In the genomic region with DNA sequence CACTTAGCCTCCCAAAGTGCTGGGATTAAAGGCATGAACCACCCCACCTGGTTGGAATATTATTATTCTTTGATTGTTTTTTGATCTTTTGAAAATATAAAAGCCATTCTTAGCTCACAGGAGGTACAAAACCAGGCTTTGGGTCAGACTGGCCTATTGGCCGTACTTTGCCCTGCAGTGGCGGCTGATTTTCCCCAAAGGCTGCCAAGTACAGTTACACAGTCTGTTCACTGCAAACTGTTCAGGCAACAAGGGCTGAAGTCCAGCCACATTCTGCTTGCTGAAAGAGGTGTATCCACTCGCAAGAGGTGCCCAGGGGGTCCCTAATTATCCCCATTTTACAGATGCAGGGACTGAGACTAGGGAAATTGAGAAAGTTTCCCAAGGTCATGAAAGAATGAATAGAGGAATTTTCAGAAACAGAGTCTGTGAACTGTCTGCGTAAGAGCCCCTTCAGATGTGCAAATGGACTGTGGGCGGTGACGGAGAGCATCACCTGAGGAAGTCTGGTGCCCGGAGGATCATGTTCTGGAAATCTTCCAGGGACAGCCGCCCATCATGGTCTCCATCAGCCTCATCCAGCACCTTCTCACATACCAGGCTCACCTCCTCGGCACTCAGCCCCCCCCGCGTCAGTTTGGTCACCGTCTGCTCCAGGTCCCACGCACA, we compare ENCODE assay signal across 1 cellular context.
TF ChIP-seq lines count a peak whose summit lies in the region.

No MANE protein-coding gene starts in this region.

TF ChIP-seq in H1, 55 proteins besides CTCF, POLR2A, EP300 and RAD21:
- TF ChIP-seq, protein P1, sequence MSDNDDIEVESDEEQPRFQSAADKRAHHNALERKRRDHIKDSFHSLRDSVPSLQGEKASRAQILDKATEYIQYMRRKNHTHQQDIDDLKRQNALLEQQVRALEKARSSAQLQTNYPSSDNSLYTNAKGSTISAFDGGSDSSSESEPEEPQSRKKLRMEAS (IDR thresholded peaks at IDR 0.05), result no peak
- TF ChIP-seq KDM5A (IDR thresholded peaks at IDR 0.05; ENCODE audit: low read length) (no peak), BRCA1 (IDR thresholded peaks at IDR 0.05; ENCODE audit: low read depth, low read length) (no peak), TAF1 (IDR thresholded peaks at IDR 0.05; ENCODE audit: low read depth, low read length) (no peak), GTF2F1 (IDR thresholded peaks at IDR 0.05; ENCODE audit: borderline replicate concordance, low read depth, low read length) (no peak), MAFK (IDR thresholded peaks at IDR 0.05; ENCODE audit: low read depth, low read length) (no peak), RXRA (IDR thresholded peaks at IDR 0.05; ENCODE audit: insufficient read depth, low read depth, low read length) (no peak), HDAC2 (IDR thresholded peaks at IDR 0.05; ENCODE audit: borderline replicate concordance in 1 of 2, low read depth in 2 of 2, low read length in 2 of 2) (no peak), RNF2 (IDR thresholded peaks at IDR 0.05; ENCODE audit: borderline replicate concordance, low read depth, low read length, missing control alignments, poor library complexity, severe bottlenecking) (no peak), ASH2L (IDR thresholded peaks at IDR 0.05; ENCODE audit: low read length) (no peak)
- TF ChIP-seq, protein P2, sequence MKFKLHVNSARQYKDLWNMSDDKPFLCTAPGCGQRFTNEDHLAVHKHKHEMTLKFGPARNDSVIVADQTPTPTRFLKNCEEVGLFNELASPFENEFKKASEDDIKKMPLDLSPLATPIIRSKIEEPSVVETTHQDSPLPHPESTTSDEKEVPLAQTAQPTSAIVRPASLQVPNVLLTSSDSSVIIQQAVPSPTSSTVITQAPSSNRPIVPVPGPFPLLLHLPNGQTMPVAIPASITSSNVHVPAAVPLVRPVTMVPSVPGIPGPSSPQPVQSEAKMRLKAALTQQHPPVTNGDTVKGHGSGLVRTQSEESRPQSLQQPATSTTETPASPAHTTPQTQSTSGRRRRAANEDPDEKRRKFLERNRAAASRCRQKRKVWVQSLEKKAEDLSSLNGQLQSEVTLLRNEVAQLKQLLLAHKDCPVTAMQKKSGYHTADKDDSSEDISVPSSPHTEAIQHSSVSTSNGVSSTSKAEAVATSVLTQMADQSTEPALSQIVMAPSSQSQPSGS (IDR thresholded peaks at IDR 0.05; ENCODE audit: low read length), result no peak
- TF ChIP-seq, protein P3, sequence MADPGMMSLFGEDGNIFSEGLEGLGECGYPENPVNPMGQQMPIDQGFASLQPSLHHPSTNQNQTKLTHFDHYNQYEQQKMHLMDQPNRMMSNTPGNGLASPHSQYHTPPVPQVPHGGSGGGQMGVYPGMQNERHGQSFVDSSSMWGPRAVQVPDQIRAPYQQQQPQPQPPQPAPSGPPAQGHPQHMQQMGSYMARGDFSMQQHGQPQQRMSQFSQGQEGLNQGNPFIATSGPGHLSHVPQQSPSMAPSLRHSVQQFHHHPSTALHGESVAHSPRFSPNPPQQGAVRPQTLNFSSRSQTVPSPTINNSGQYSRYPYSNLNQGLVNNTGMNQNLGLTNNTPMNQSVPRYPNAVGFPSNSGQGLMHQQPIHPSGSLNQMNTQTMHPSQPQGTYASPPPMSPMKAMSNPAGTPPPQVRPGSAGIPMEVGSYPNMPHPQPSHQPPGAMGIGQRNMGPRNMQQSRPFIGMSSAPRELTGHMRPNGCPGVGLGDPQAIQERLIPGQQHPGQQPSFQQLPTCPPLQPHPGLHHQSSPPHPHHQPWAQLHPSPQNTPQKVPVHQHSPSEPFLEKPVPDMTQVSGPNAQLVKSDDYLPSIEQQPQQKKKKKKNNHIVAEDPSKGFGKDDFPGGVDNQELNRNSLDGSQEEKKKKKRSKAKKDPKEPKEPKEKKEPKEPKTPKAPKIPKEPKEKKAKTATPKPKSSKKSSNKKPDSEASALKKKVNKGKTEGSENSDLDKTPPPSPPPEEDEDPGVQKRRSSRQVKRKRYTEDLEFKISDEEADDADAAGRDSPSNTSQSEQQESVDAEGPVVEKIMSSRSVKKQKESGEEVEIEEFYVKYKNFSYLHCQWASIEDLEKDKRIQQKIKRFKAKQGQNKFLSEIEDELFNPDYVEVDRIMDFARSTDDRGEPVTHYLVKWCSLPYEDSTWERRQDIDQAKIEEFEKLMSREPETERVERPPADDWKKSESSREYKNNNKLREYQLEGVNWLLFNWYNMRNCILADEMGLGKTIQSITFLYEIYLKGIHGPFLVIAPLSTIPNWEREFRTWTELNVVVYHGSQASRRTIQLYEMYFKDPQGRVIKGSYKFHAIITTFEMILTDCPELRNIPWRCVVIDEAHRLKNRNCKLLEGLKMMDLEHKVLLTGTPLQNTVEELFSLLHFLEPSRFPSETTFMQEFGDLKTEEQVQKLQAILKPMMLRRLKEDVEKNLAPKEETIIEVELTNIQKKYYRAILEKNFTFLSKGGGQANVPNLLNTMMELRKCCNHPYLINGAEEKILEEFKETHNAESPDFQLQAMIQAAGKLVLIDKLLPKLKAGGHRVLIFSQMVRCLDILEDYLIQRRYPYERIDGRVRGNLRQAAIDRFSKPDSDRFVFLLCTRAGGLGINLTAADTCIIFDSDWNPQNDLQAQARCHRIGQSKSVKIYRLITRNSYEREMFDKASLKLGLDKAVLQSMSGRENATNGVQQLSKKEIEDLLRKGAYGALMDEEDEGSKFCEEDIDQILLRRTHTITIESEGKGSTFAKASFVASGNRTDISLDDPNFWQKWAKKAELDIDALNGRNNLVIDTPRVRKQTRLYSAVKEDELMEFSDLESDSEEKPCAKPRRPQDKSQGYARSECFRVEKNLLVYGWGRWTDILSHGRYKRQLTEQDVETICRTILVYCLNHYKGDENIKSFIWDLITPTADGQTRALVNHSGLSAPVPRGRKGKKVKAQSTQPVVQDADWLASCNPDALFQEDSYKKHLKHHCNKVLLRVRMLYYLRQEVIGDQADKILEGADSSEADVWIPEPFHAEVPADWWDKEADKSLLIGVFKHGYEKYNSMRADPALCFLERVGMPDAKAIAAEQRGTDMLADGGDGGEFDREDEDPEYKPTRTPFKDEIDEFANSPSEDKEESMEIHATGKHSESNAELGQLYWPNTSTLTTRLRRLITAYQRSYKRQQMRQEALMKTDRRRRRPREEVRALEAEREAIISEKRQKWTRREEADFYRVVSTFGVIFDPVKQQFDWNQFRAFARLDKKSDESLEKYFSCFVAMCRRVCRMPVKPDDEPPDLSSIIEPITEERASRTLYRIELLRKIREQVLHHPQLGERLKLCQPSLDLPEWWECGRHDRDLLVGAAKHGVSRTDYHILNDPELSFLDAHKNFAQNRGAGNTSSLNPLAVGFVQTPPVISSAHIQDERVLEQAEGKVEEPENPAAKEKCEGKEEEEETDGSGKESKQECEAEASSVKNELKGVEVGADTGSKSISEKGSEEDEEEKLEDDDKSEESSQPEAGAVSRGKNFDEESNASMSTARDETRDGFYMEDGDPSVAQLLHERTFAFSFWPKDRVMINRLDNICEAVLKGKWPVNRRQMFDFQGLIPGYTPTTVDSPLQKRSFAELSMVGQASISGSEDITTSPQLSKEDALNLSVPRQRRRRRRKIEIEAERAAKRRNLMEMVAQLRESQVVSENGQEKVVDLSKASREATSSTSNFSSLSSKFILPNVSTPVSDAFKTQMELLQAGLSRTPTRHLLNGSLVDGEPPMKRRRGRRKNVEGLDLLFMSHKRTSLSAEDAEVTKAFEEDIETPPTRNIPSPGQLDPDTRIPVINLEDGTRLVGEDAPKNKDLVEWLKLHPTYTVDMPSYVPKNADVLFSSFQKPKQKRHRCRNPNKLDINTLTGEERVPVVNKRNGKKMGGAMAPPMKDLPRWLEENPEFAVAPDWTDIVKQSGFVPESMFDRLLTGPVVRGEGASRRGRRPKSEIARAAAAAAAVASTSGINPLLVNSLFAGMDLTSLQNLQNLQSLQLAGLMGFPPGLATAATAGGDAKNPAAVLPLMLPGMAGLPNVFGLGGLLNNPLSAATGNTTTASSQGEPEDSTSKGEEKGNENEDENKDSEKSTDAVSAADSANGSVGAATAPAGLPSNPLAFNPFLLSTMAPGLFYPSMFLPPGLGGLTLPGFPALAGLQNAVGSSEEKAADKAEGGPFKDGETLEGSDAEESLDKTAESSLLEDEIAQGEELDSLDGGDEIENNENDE (IDR thresholded peaks at IDR 0.05; ENCODE audit: insufficient replicate concordance, low read length), result no peak
